ENCODE assay signal across 15 cellular contexts in the genomic region with DNA sequence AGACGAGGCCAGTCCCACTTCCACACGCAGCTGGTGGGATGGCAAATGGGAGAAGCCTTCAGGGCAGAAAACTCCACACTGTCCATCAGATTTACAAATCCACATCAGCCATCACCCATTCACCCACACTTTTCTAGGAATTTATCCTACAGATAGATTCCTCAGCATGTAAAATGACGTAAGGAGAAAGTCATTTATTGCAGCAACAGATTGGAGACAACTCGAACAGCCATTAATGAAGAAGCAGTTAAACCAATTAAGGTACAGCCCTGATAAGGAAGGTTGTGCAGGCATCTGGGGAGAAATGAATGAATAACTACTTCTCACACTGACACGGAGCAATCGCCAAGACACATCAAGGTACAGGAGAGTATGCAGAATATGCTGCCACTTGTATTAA.
"Had no signal": no experiment of that assay in that cellular context is flagged by ENCODE, and none has a peak within 500 bp of the region (broad histone marks: within the 10 kb centered on the region; RNA-seq: fewer than 3 reads in every experiment).

No MANE protein-coding gene starts in this region.

- H3K9me3 ChIP-seq: lower lobe of right lung, mucosa of descending colon had no signal

- H3K4me1 Mint-ChIP-seq: activated naive CD8-positive, alpha-beta T cell treated with anti-CD3 and anti-CD28 coated beads for 36 hours had no signal

- H3K27ac Mint-ChIP-seq: activated CD4-positive, alpha-beta memory T cell treated with anti-CD3 and anti-CD28 coated beads for 36 hours; activated naive CD8-positive, alpha-beta T cell treated with anti-CD3 and anti-CD28 coated beads for 36 hours; activated T-cell treated with anti-CD3 and anti-CD28 coated beads, Interleukin-2, amount 50 U/mL, for 72 hours; stimulated activated naive CD8-positive, alpha-beta T cell treated with anti-CD3 and anti-CD28 coated beads, Interleukin-15, Interleukin-2, amounts not matched to agents 100 ng/mL and 50 ng/mL, for 24 hours had no signal

- H3K36me3 Mint-ChIP-seq: activated naive CD8-positive, alpha-beta T cell treated with anti-CD3 and anti-CD28 coated beads for 36 hours had no signal

- H3K9me3 Mint-ChIP-seq: activated CD4-positive, alpha-beta memory T cell treated with anti-CD3 and anti-CD28 coated beads for 36 hours; activated naive CD8-positive, alpha-beta T cell treated with anti-CD3 and anti-CD28 coated beads for 36 hours; activated T-cell treated with anti-CD3 and anti-CD28 coated beads, Interleukin-2, amount 50 U/mL, for 72 hours; nephron progenitor cell; stimulated activated naive CD8-positive, alpha-beta T cell treated with anti-CD3 and anti-CD28 coated beads, Interleukin-15, Interleukin-2, amounts not matched to agents 100 ng/mL and 50 ng/mL, for 24 hours had no signal

- H3K4me3 Mint-ChIP-seq: activated CD4-positive, alpha-beta memory T cell treated with anti-CD3 and anti-CD28 coated beads for 36 hours; activated naive CD8-positive, alpha-beta T cell treated with anti-CD3 and anti-CD28 coated beads for 36 hours; activated T-cell treated with anti-CD3 and anti-CD28 coated beads, Interleukin-2, amount 50 U/mL, for 72 hours; nephron progenitor cell; stimulated activated naive CD8-positive, alpha-beta T cell treated with anti-CD3 and anti-CD28 coated beads, Interleukin-15, Interleukin-2, amounts not matched to agents 100 ng/mL and 50 ng/mL, for 24 hours had no signal

- H3K27me3 Mint-ChIP-seq: activated CD4-positive, alpha-beta memory T cell treated with anti-CD3 and anti-CD28 coated beads for 36 hours; activated naive CD8-positive, alpha-beta T cell treated with anti-CD3 and anti-CD28 coated beads for 36 hours; stimulated activated naive CD8-positive, alpha-beta T cell treated with anti-CD3 and anti-CD28 coated beads, Interleukin-15, Interleukin-2, amounts not matched to agents 100 ng/mL and 50 ng/mL, for 24 hours had no signal

- DNase-seq: activated CD4-positive, alpha-beta memory T cell treated with anti-CD3 and anti-CD28 coated beads for 36 hours; activated gamma-delta T cell treated with Interleukin-2 at 50 U/mL for 16 hours; activated naive CD8-positive, alpha-beta T cell treated with anti-CD3 and anti-CD28 coated beads for 36 hours; activated T-cell treated with anti-CD3 and anti-CD28 coated beads, Interleukin-2, amount 50 U/mL, for 72 hours; effector memory CD4-positive, alpha-beta T cell; hypothalamus; lower lobe of right lung; mucosa of descending colon; nephron progenitor cell; SIG-M5; stimulated activated CD4-positive, alpha-beta T cell treated with anti-CD3 and anti-CD28 coated beads, Interleukin-4, amount 100 ng/mL, for 24 hours; SW 1271 had no signal

- H3K4me3 ChIP-seq: coronary artery, lower lobe of right lung, mucosa of descending colon had no signal

- ATAC-seq: activated T-cell treated with anti-CD3 and anti-CD28 coated beads, Interleukin-2, amount 50 U/mL, for 72 hours; sciatic nerve had no signal
